1 cellular context compared by ENCODE assay signal in genomic region chr1:32900956-32901822, GRCh38.
A peak's percentile ranks its signal among the peaks of the same experiment; 100 is the strongest.
TF ChIP-seq lines count a peak whose summit lies in the region.

TMEM54 (minus strand) TSS chr1:32901389; CDS start chr1:32901238, 151 bp downstream.

TF ChIP-seq in A549, 52 proteins besides CTCF, POLR2A, EP300 and RAD21 (continued from another document):
- TF ChIP-seq REST (IDR thresholded peaks at IDR 0.05) (no peak), FOSB (CRISPR knock-in tag; IDR thresholded peaks at IDR 0.05) (no peak), HMGXB4 (CRISPR knock-in tag; IDR thresholded peaks at IDR 0.05; ENCODE audit: borderline replicate concordance) (no peak), EHF (CRISPR knock-in tag; IDR thresholded peaks at IDR 0.05) (no peak), PHF8 (IDR thresholded peaks at IDR 0.05; ENCODE audit: borderline replicate concordance, low read depth) (no peak), PBX3 (IDR thresholded peaks at IDR 0.05) (no peak), RCOR1 (IDR thresholded peaks at IDR 0.05; ENCODE audit: low read depth, low read length) (no peak), CHD2 (IDR thresholded peaks at IDR 0.05; ENCODE audit: low read length, partially characterized antibody) (no peak), MYC (IDR thresholded peaks at IDR 0.05; ENCODE audit: borderline replicate concordance, low read length) (no peak), HOXA7 (CRISPR knock-in tag; IDR thresholded peaks at IDR 0.05) (no peak), TFCP2L1 (CRISPR knock-in tag; IDR thresholded peaks at IDR 0.05) (no peak), HOXB13 (CRISPR knock-in tag; IDR thresholded peaks at IDR 0.05; ENCODE audit: low read depth) (no peak), FOSL2 (IDR thresholded peaks at IDR 0.05) (no peak), FOSL2 (CRISPR knock-in tag; IDR thresholded peaks at IDR 0.05) (no peak), HEYL (CRISPR knock-in tag; IDR thresholded peaks at IDR 0.05) (no peak), ZFP36 (IDR thresholded peaks at IDR 0.05; ENCODE audit: borderline replicate concordance, partially characterized antibody) (peak; percentile 58), SMC3 (IDR thresholded peaks at IDR 0.05) (0 out of 3 replicates have a peak, but pooled peaks have one; percentile 5), SREBF2 (IDR thresholded peaks at IDR 0.05) (no peak), KDM1A (IDR thresholded peaks at IDR 0.05; ENCODE audit: low read depth) (no peak)
